Comparison of ENCODE assay signal across 20 cellular contexts in the genomic region with DNA sequence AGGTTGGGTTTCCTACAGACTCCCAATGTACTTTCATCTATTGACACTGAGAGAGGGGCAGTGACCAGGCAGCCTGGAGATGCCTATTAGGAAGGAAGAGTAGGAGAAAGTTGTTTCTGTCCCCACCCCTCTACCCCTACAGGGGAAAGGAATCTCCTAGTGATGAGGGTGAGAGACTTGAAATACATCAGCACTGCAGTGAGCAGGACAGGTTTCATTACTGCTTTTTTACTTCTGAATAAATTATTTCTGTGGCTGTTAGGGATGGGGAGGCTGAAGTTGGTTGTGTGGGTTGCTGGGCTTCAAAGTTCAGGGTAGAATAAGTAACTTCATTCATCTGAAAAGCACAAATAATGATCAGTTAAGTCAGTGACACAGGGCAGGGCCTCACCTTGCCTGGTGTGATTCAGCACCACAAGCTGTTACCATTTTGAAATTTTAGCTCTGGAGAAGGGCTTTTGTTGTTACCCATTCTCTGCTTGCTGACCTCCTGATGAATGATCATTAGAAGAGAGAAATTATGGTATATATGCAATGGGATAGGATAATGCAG. TPM values are rescaled to one million over a fixed set of nuclear protein-coding genes. Genes with fewer than 3 reads are reported as not detected.
A peak's percentile ranks its signal among the peaks of the same experiment; 100 is the strongest.
DNase-seq lines count a peak whose midpoint lies in the region; ATAC-seq and TF ChIP-seq lines count a peak whose summit lies in the region.
"Had no signal": no experiment of that assay in that cellular context is flagged by ENCODE, and none has a peak within 500 bp of the region (broad histone marks: within the 10 kb centered on the region; RNA-seq: fewer than 3 reads in every experiment).

No MANE protein-coding gene starts in this region.

- peak; percentile 49 for ATAC-seq in activated CD8-positive, alpha-beta T cell treated with anti-CD3 and anti-CD28 coated beads for 36 hours
- ATAC-seq in activated CD8-positive, alpha-beta T cell treated with anti-CD3 and anti-CD28 coated beads, Interleukin-2, amount 10 ng/mL, durations not matched to agents 7 days and 5 days = no peak
- ATAC-seq in GM19463 (IDR thresholded peaks at IDR 0.05; ENCODE audit: unreplicated experiment) (peak; percentile 40), upper lobe of right lung (no peak)
- peak; percentile 35 for ATAC-seq in activated naive CD8-positive, alpha-beta T cell treated with anti-CD3 and anti-CD28 coated beads, Interleukin-2, amount 50 U/mL, for 24 hours
- ATAC-seq in stimulated activated naive CD8-positive, alpha-beta T cell treated with anti-CD3 and anti-CD28 coated beads, Interleukin-15, Interleukin-2, amounts not matched to agents 100 U/mL and 50 U/mL, for 24 hours = peak; percentile 52

- no peaks in the 10 kb centered on the region for H3K9me3 ChIP-seq in upper lobe of right lung
- H3K9me3 ChIP-seq: Peyer's patch had no signal

- H3K4me3 Mint-ChIP-seq in activated CD8-positive, alpha-beta T cell treated with anti-CD3 and anti-CD28 coated beads for 36 hours = no peak overlapping the region
- no peak overlapping the region for H3K4me3 Mint-ChIP-seq in activated CD8-positive, alpha-beta T cell treated with anti-CD3 and anti-CD28 coated beads, Interleukin-2, amount 10 ng/mL, durations not matched to agents 7 days and 5 days
- H3K4me3 Mint-ChIP-seq in activated naive CD8-positive, alpha-beta T cell treated with anti-CD3 and anti-CD28 coated beads, Interleukin-2, amount 50 U/mL, for 24 hours = no peak overlapping the region
- H3K4me3 Mint-ChIP-seq: IgD-negative memory B cell had no signal

- intact Hi-C loops in activated CD8-positive, alpha-beta T cell treated with anti-CD3 and anti-CD28 coated beads for 36 hours (cut with micrococcal nuclease) = no loop called here
- intact Hi-C loops in upper lobe of right lung (cut with DNase I) = no loop called here

- no peaks in the 10 kb centered on the region for H3K27me3 Mint-ChIP-seq in activated CD8-positive, alpha-beta T cell treated with anti-CD3 and anti-CD28 coated beads for 36 hours
- H3K27me3 Mint-ChIP-seq in activated CD8-positive, alpha-beta T cell treated with anti-CD3 and anti-CD28 coated beads, Interleukin-2, amount 10 ng/mL, durations not matched to agents 7 days and 5 days (ENCODE audit: low read depth) = no peaks in the 10 kb centered on the region
- no peaks in the 10 kb centered on the region for H3K27me3 Mint-ChIP-seq in activated naive CD8-positive, alpha-beta T cell treated with anti-CD3 and anti-CD28 coated beads, Interleukin-2, amount 50 U/mL, for 24 hours
- H3K27me3 Mint-ChIP-seq: IgD-negative memory B cell had no signal

- H3K4me3 ChIP-seq in upper lobe of right lung = no peak overlapping the region
- H3K4me3 ChIP-seq: Peyer's patch had no signal

- peaks cover 37% of the 10 kb centered on the region for H3K4me1 Mint-ChIP-seq in activated CD8-positive, alpha-beta T cell treated with anti-CD3 and anti-CD28 coated beads for 36 hours (ENCODE audit: low read depth)
- peaks cover 31% of the 10 kb centered on the region for H3K4me1 Mint-ChIP-seq in activated CD8-positive, alpha-beta T cell treated with anti-CD3 and anti-CD28 coated beads, Interleukin-2, amount 10 ng/mL, durations not matched to agents 7 days and 5 days (ENCODE audit: low read depth)
- H3K4me1 Mint-ChIP-seq in activated naive CD8-positive, alpha-beta T cell treated with anti-CD3 and anti-CD28 coated beads, Interleukin-2, amount 50 U/mL, for 24 hours = peaks cover 43% of the 10 kb centered on the region

- POLR2A ChIA-PET in activated CD8-positive, alpha-beta T cell treated with anti-CD3 and anti-CD28 coated beads for 36 hours (lab: Charles Lee) = no interaction called here
- POLR2A ChIA-PET in activated CD8-positive, alpha-beta T cell treated with anti-CD3 and anti-CD28 coated beads, Interleukin-2, amount 10 ng/mL, durations not matched to agents 7 days and 5 days (lab: Charles Lee) = no interaction called here

- no peak overlapping the region for H3K27ac Mint-ChIP-seq in activated CD8-positive, alpha-beta T cell treated with anti-CD3 and anti-CD28 coated beads for 36 hours
- no peak overlapping the region for H3K27ac Mint-ChIP-seq in activated CD8-positive, alpha-beta T cell treated with anti-CD3 and anti-CD28 coated beads, Interleukin-2, amount 10 ng/mL, durations not matched to agents 7 days and 5 days
- no peak overlapping the region for H3K27ac Mint-ChIP-seq in activated naive CD8-positive, alpha-beta T cell treated with anti-CD3 and anti-CD28 coated beads, Interleukin-2, amount 50 U/mL, for 24 hours

- CTCF ChIA-PET in activated CD8-positive, alpha-beta T cell treated with anti-CD3 and anti-CD28 coated beads for 36 hours (lab: Charles Lee) = no interaction called here
- CTCF ChIA-PET in activated CD8-positive, alpha-beta T cell treated with anti-CD3 and anti-CD28 coated beads, Interleukin-2, amount 10 ng/mL, durations not matched to agents 7 days and 5 days (lab: Charles Lee) = interaction anchor here (2.0 to 5.8 kb wide), 3 partner anchors 20 to 58 kb away, joined by 5 to 24 read pairs (median 13); partner anchors contain the start of gene CEACAM1

- H3K27me3 ChIP-seq in upper lobe of right lung = no peaks in the 10 kb centered on the region
- H3K27me3 ChIP-seq: Peyer's patch had no signal

- no peaks in the 10 kb centered on the region for H3K4me1 ChIP-seq in upper lobe of right lung

- peaks cover 2% of the 10 kb centered on the region for H3K36me3 Mint-ChIP-seq in activated CD8-positive, alpha-beta T cell treated with anti-CD3 and anti-CD28 coated beads for 36 hours (ENCODE audit: low read depth)
- H3K36me3 Mint-ChIP-seq in activated CD8-positive, alpha-beta T cell treated with anti-CD3 and anti-CD28 coated beads, Interleukin-2, amount 10 ng/mL, durations not matched to agents 7 days and 5 days (ENCODE audit: low read depth) = peaks cover 43% of the 10 kb centered on the region
- H3K36me3 Mint-ChIP-seq in activated naive CD8-positive, alpha-beta T cell treated with anti-CD3 and anti-CD28 coated beads, Interleukin-2, amount 50 U/mL, for 24 hours (ENCODE audit: low read depth) = peaks cover 4% of the 10 kb centered on the region

- peak; percentile 22 for DNase-seq in activated CD8-positive, alpha-beta T cell treated with anti-CD3 and anti-CD28 coated beads for 36 hours
- DNase-seq in activated CD8-positive, alpha-beta T cell treated with anti-CD3 and anti-CD28 coated beads, Interleukin-2, amount 10 ng/mL, durations not matched to agents 7 days and 5 days = no peak
- no peak for DNase-seq in activated naive CD8-positive, alpha-beta T cell treated with anti-CD3 and anti-CD28 coated beads, Interleukin-2, amount 50 U/mL, for 24 hours
- DNase-seq in stimulated activated naive CD8-positive, alpha-beta T cell treated with anti-CD3 and anti-CD28 coated beads, Interleukin-15, Interleukin-2, amounts not matched to agents 100 U/mL and 50 U/mL, for 24 hours = no peak
- DNase-seq in SKM-1 (lab: John Stamatoyannopoulos, UW; ENCODE audit: unreplicated experiment) (no peak), upper lobe of right lung (no peak)
- no peak for DNase-seq in activated CD4-positive, CD25-positive, alpha-beta regulatory T cell (lab: John Stamatoyannopoulos, UW)
- DNase-seq: 8988T, DMS53, HCEC 1CT, NCI-H1417, NCI-H1930, NCI-H510A, NCI-H82, Peyer's patch, SHP77 had no signal

- TF ChIP-seq CTCF in activated CD8-positive, alpha-beta T cell treated with anti-CD3 and anti-CD28 coated beads for 36 hours (IDR thresholded peaks at IDR 0.05) = no peak
- TF ChIP-seq CTCF in upper lobe of right lung (IDR thresholded peaks at IDR 0.05) = no peak

- H3K27ac ChIP-seq in upper lobe of right lung = no peak overlapping the region
- H3K27ac ChIP-seq: C4-2B, Peyer's patch had no signal

- H3K9me3 Mint-ChIP-seq in activated CD8-positive, alpha-beta T cell treated with anti-CD3 and anti-CD28 coated beads for 36 hours = no peaks in the 10 kb centered on the region
- no peaks in the 10 kb centered on the region for H3K9me3 Mint-ChIP-seq in activated CD8-positive, alpha-beta T cell treated with anti-CD3 and anti-CD28 coated beads, Interleukin-2, amount 10 ng/mL, durations not matched to agents 7 days and 5 days (ENCODE audit: insufficient read depth)
- H3K9me3 Mint-ChIP-seq in activated naive CD8-positive, alpha-beta T cell treated with anti-CD3 and anti-CD28 coated beads, Interleukin-2, amount 50 U/mL, for 24 hours = no peaks in the 10 kb centered on the region
- H3K9me3 Mint-ChIP-seq: IgD-negative memory B cell had no signal

- no peaks in the 10 kb centered on the region for H3K36me3 ChIP-seq in upper lobe of right lung

RNA-seq across cellular contexts. Expression of gene CEACAM1, which starts 19.3 kb away (rescaled TPM):
- 1 to 10 TPM; 5.2 to 5.3 TPM for total RNA-seq in activated CD8-positive, alpha-beta T cell treated with anti-CD3 and anti-CD28 coated beads for 36 hours
- 10 to 100 TPM; 22.5 to 27.1 TPM for total RNA-seq in activated CD8-positive, alpha-beta T cell treated with anti-CD3 and anti-CD28 coated beads, Interleukin-2, amount 10 ng/mL, durations not matched to agents 7 days and 5 days
- 13.1 TPM for total RNA-seq in upper lobe of right lung
- total RNA-seq: LHCN-M2 had no signal

Comparison
In these comparisons a context has a peak if more than half of its experiments do, and no peak if none do; other contexts are left out.
1. ATAC-seq: peak in activated CD8-positive, alpha-beta T cell treated with anti-CD3 and anti-CD28 coated beads for 36 hours (single experiment), GM19463 (single experiment), activated naive CD8-positive, alpha-beta T cell treated with anti-CD3 and anti-CD28 coated beads, Interleukin-2, amount 50 U/mL, for 24 hours (single experiment) and stimulated activated naive CD8-positive, alpha-beta T cell treated with anti-CD3 and anti-CD28 coated beads, Interleukin-15, Interleukin-2, amounts not matched to agents 100 U/mL and 50 U/mL, for 24 hours (single experiment); none in activated CD8-positive, alpha-beta T cell treated with anti-CD3 and anti-CD28 coated beads, Interleukin-2, amount 10 ng/mL, durations not matched to agents 7 days and 5 days (single experiment) and upper lobe of right lung (single experiment).